Comparison of ENCODE assay signal across 7 cellular contexts in the genomic region with DNA sequence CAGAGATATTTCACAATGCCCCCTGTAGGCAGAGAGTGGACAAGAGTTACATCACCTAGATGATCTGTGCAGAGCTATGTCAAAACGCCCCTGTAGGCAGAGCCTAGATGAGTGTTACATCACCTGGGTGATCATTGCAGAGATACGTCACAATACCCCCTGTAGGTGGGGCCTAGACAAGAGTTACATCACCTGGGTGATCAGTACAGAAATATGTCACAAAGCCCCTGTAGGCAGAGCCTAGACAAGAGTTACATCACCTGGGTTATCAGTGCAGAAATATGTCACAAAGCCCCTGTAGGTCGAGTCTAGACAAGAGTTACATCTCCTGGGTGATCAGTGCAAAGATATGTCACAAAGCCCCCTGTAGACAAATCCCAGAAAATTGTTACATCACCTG.
DNase-seq lines count a peak whose midpoint lies in the region; ATAC-seq, FAIRE-seq and TF ChIP-seq lines count a peak whose summit lies in the region.
"Not testable (repeated sequence)": the region's sequence is repeated elsewhere in the genome, so short reads cannot be mapped to it uniquely, and the experiment has no call there.

No MANE protein-coding gene starts in this region.

- BruUV-seq in HepG2 (replicated peaks; lab: Mats Ljungman, UMichigan) = not testable (repeated sequence)

- H3K27me3 ChIP-seq in heart left ventricle; HepG2 (ENCODE audit: control insufficient read depth in 1 of 2, insufficient read depth in 2 of 2, low read length in 2 of 2): not testable (repeated sequence)

- H3K4me3 ChIP-seq in heart left ventricle; HepG2 (replicated peaks in 1 of 3; ENCODE audit: insufficient read depth in 1 of 3, low read depth in 2 of 3, low read length in 3 of 3): not testable (repeated sequence)

- not testable (repeated sequence) for FAIRE-seq in HepG2 (lab: Jason Lieb, UNC)

- H2AFZ ChIP-seq in HepG2 (ENCODE audit: low read length) = not testable (repeated sequence)

- not testable (repeated sequence) for H3K27ac Mint-ChIP-seq in T-helper 17 cell; central memory CD8-positive, alpha-beta T cell (ENCODE audit: low read depth); natural killer cell treated with Interleukin-12 subunit alpha and Interleukin-12 subunit beta and Interleukin-15 and Interleukin-18, amount 100 ng/mL, for 72 hours; stimulated activated memory B cell treated with anti-CD40 and anti-IgM and Interleukin-4, amounts not matched to agents 10 μg/mL and 1 μg/mL and 100 μg/mL, for 72 hours

- intact Hi-C loops in heart left ventricle (cut with DNase I); HepG2 (cut with micrococcal nuclease; ENCODE audit: unreplicated experiment): not testable (repeated sequence)

- TF ChIP-seq CTCF in heart left ventricle (IDR thresholded peaks at IDR 0.05); HepG2 (CRISPR knock-in tag; IDR thresholded peaks at IDR 0.05): not testable (repeated sequence)

- H3K4me3 Mint-ChIP-seq in T-helper 17 cell; central memory CD8-positive, alpha-beta T cell; natural killer cell treated with Interleukin-12 subunit alpha and Interleukin-12 subunit beta and Interleukin-15 and Interleukin-18, amount 100 ng/mL, for 72 hours; stimulated activated memory B cell treated with anti-CD40 and anti-IgM and Interleukin-4, amounts not matched to agents 10 μg/mL and 1 μg/mL and 100 μg/mL, for 72 hours: not testable (repeated sequence)

- H3K79me2 ChIP-seq in HepG2 (ENCODE audit: insufficient read depth, low read length) = not testable (repeated sequence)

- not testable (repeated sequence) for H3K27me3 Mint-ChIP-seq in T-helper 17 cell; central memory CD8-positive, alpha-beta T cell; natural killer cell treated with Interleukin-12 subunit alpha and Interleukin-12 subunit beta and Interleukin-15 and Interleukin-18, amount 100 ng/mL, for 72 hours; stimulated activated memory B cell treated with anti-CD40 and anti-IgM and Interleukin-4, amounts not matched to agents 10 μg/mL and 1 μg/mL and 100 μg/mL, for 72 hours

- not testable (repeated sequence) for DNase-seq in T-helper 17 cell; central memory CD8-positive, alpha-beta T cell (ENCODE audit: low spot score in 2 of 2); heart left ventricle; HepG2 (ENCODE audit: low spot score); natural killer cell treated with Interleukin-12 subunit alpha and Interleukin-12 subunit beta and Interleukin-15 and Interleukin-18, amount 100 ng/mL, for 72 hours (ENCODE audit: low spot score)

- not testable (repeated sequence) for H3K4me1 Mint-ChIP-seq in T-helper 17 cell; central memory CD8-positive, alpha-beta T cell; natural killer cell treated with Interleukin-12 subunit alpha and Interleukin-12 subunit beta and Interleukin-15 and Interleukin-18, amount 100 ng/mL, for 72 hours (ENCODE audit: low read depth in 2 of 2); stimulated activated memory B cell treated with anti-CD40 and anti-IgM and Interleukin-4, amounts not matched to agents 10 μg/mL and 1 μg/mL and 100 μg/mL, for 72 hours

- not testable (repeated sequence) for H3K9me3 ChIP-seq in T-helper 17 cell (ENCODE audit: control insufficient read depth, low read length, poor library complexity, severe bottlenecking); heart left ventricle; HepG2 (ENCODE audit: low read length)

- H3K36me3 ChIP-seq in heart left ventricle; HepG2 (replicated peaks in 1 of 2; ENCODE audit: control insufficient read depth in 1 of 2, insufficient read depth in 2 of 2, low read length in 2 of 2): not testable (repeated sequence)

- CTCF ChIA-PET in HepG2 (lab: Yijun Ruan, JAX; ENCODE audit: low intra/inter-chr PET ratio, low total read pairs) = not testable (repeated sequence)

- H3K9me3 Mint-ChIP-seq in central memory CD8-positive, alpha-beta T cell; natural killer cell treated with Interleukin-12 subunit alpha and Interleukin-12 subunit beta and Interleukin-15 and Interleukin-18, amount 100 ng/mL, for 72 hours; stimulated activated memory B cell treated with anti-CD40 and anti-IgM and Interleukin-4, amounts not matched to agents 10 μg/mL and 1 μg/mL and 100 μg/mL, for 72 hours: not testable (repeated sequence)

- WGBS in heart left ventricle, 4 donors = no CpG with 5 or more reads among the region's 3 CpGs
- WGBS in HepG2 (ENCODE audit: low lambda C conversion rate) = no CpG with 5 or more reads among the region's 3 CpGs

- not testable (repeated sequence) for TF ChIP-seq RAD21 in HepG2 (CRISPR knock-in tag; IDR thresholded peaks at IDR 0.05)

- ATAC-seq in HG02642 (IDR thresholded peaks at IDR 0.05; ENCODE audit: poor library complexity, unreplicated experiment) (peak; percentile 27), T-helper 17 cell (peak; percentile 34), heart left ventricle (peak in 3 of 4 donors; percentile 39 to 48 (median 41)), HepG2 (peak; percentile 49)
- ATAC-seq in central memory CD8-positive, alpha-beta T cell (replicated peaks; ENCODE audit: extremely low read depth, poor library complexity, severe bottlenecking) = peak; percentile 30
- peak; percentile 31 to 66 for ATAC-seq in natural killer cell treated with Interleukin-12 subunit alpha and Interleukin-12 subunit beta and Interleukin-15 and Interleukin-18, amount 100 ng/mL, for 72 hours
- ATAC-seq in stimulated activated memory B cell treated with anti-CD40 and anti-IgM and Interleukin-4, amounts not matched to agents 10 μg/mL and 1 μg/mL and 100 μg/mL, for 72 hours = peak; percentile 51

- not testable (repeated sequence) for H3K27ac ChIP-seq in heart left ventricle; HepG2 (ENCODE audit: extremely low read length, insufficient read depth, low read length)

- H3K9ac ChIP-seq in HepG2 (ENCODE audit: insufficient read depth, low read depth, low read length) = not testable (repeated sequence)

- H4K20me1 ChIP-seq in HepG2 (ENCODE audit: insufficient read depth, low read length) = not testable (repeated sequence)

- POLR2A ChIA-PET in HepG2 (lab: Yijun Ruan, JAX) = not testable (repeated sequence)

- H3K4me1 ChIP-seq in heart left ventricle; HepG2 (ENCODE audit: insufficient read depth, low read length): not testable (repeated sequence)

- in situ Hi-C loops in HepG2 (cut with HindIII; ENCODE audit: extremely low pct_ligation_motif_present, low pct_unique_long_range_greater_than_20kb) = not testable (repeated sequence)

- TF ChIP-seq EP300 in HepG2 (IDR thresholded peaks at IDR 0.05; ENCODE audit: low read depth in 2 of 2, low read length in 2 of 2); HepG2 (CRISPR knock-in tag; IDR thresholded peaks at IDR 0.05; ENCODE audit: borderline replicate concordance): not testable (repeated sequence)

- not testable (repeated sequence) for H3K36me3 Mint-ChIP-seq in T-helper 17 cell (ENCODE audit: low read depth); central memory CD8-positive, alpha-beta T cell (ENCODE audit: insufficient read depth); natural killer cell treated with Interleukin-12 subunit alpha and Interleukin-12 subunit beta and Interleukin-15 and Interleukin-18, amount 100 ng/mL, for 72 hours; stimulated activated memory B cell treated with anti-CD40 and anti-IgM and Interleukin-4, amounts not matched to agents 10 μg/mL and 1 μg/mL and 100 μg/mL, for 72 hours

- TF ChIP-seq POLR2A in heart left ventricle (IDR thresholded peaks at IDR 0.05); HepG2 (IDR thresholded peaks at IDR 0.05; ENCODE audit: insufficient read depth in 1 of 2, low read depth in 2 of 2, low read length in 2 of 2): not testable (repeated sequence)

- not testable (repeated sequence) for H3K4me2 ChIP-seq in HepG2 (ENCODE audit: low read depth, low read length)
